In the genomic region with DNA sequence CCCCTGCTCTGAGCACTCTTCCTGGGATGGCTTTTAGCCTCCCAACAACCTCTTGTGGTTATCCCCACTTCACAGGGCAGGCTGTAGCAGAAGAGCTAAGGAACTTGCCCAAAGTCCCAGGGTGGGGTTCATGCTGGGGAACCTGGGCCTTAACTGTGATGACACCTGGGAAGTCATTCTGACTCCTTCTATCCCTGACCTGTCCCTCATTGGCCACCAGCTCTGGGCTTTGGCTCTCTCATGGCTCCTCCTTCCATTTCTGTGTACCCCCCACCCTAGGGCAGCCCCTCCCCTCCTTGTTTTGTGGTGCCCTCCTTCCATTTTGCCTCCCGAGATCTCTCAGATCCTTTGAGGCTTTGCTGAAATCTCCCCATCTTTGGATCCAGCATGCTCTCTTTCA, we compare ENCODE assay signal across 2 cellular contexts.
TF ChIP-seq lines count a peak whose summit lies in the region.

No MANE protein-coding gene starts in this region.

TF ChIP-seq in liver, 16 proteins besides CTCF, POLR2A, EP300 and RAD21:
- TF ChIP-seq NR2F2 (IDR thresholded peaks at IDR 0.05) (no peak), REST (IDR thresholded peaks at IDR 0.05) (no peak), HNF4G (IDR thresholded peaks at IDR 0.05) (no peak), SP1 (IDR thresholded peaks at IDR 0.05) (no peak), FOXA2 (IDR thresholded peaks at IDR 0.05) (no peak), TAF1 (conservative IDR thresholded peaks at IDR 0.05) (no peak), RXRA (IDR thresholded peaks at IDR 0.05) (no peak)
- TF ChIP-seq, protein P1, sequence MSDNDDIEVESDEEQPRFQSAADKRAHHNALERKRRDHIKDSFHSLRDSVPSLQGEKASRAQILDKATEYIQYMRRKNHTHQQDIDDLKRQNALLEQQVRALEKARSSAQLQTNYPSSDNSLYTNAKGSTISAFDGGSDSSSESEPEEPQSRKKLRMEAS (IDR thresholded peaks at IDR 0.05): no peak

TF ChIP-seq in HepG2, 621 proteins besides CTCF, POLR2A, EP300 and RAD21:
- TF ChIP-seq ZNF883 (CRISPR knock-in tag; IDR thresholded peaks at IDR 0.05; ENCODE audit: not compliant biosample characterization) (no peak), MED8 (CRISPR knock-in tag; IDR thresholded peaks at IDR 0.05; ENCODE audit: insufficient replicate concordance) (no peak), ZNF790 (CRISPR knock-in tag; IDR thresholded peaks at IDR 0.05; ENCODE audit: borderline replicate concordance) (no peak), TEAD3 (CRISPR knock-in tag; optimal IDR thresholded peaks at IDR 0.05; ENCODE audit: borderline replicate concordance) (no peak), ZBTB44 (CRISPR knock-in tag; IDR thresholded peaks at IDR 0.05) (no peak), ZNF180 (CRISPR knock-in tag; IDR thresholded peaks at IDR 0.05; ENCODE audit: borderline replicate concordance, low read depth) (no peak)
